ENCODE assay signal across 12 cellular contexts in genomic region chr15:58777107-58777506, GRCh38.
DNase-seq lines count a peak whose midpoint lies in the region; ATAC-seq and TF ChIP-seq lines count a peak whose summit lies in the region.
"Had no signal": no experiment of that assay in that cellular context is flagged by ENCODE, and none has a peak within 500 bp of the region (broad histone marks: within the 10 kb centered on the region; RNA-seq: fewer than 3 reads in every experiment).

No MANE protein-coding gene starts in this region.

- CTCF ChIA-PET in RWPE1 (lab: Yijun Ruan, JAX) = interaction anchor here (0.6 kb wide), 1 partner anchor 542 kb away, joined by 4 read pairs; no protein-coding TSS in a partner anchor

- peak; percentile 56 for ATAC-seq in GM18505 (IDR thresholded peaks at IDR 0.05; ENCODE audit: unreplicated experiment)
- peak; percentile 68 for ATAC-seq in GM21423 (IDR thresholded peaks at IDR 0.05; ENCODE audit: unreplicated experiment)
- ATAC-seq in HG03354 (IDR thresholded peaks at IDR 0.05; ENCODE audit: poor library complexity, severe bottlenecking, unreplicated experiment) = peak; percentile 73
- peak; percentile 34 to 55 for ATAC-seq in stimulated activated naive B cell treated with anti-CD40 and anti-IgM and Interleukin-4, amounts not matched to agents 10 μg/mL and 1 μg/mL and 100 μg/mL, for 72 hours (replicated peaks)

- H3K9me3 Mint-ChIP-seq in stimulated activated naive B cell treated with anti-CD40 and anti-IgM and Interleukin-4, amounts not matched to agents 10 μg/mL and 1 μg/mL and 100 μg/mL, for 72 hours = no peaks in the 10 kb centered on the region
- H3K9me3 Mint-ChIP-seq: stimulated activated naive CD8-positive, alpha-beta T cell treated with anti-CD3 and anti-CD28 coated beads, Interleukin-15, Interleukin-2, amounts not matched to agents 100 ng/mL and 50 ng/mL, for 24 hours had no signal

- H3K27ac Mint-ChIP-seq in stimulated activated naive B cell treated with anti-CD40 and anti-IgM and Interleukin-4, amounts not matched to agents 10 μg/mL and 1 μg/mL and 100 μg/mL, for 72 hours = peak overlapping the region; percentile 16
- H3K27ac Mint-ChIP-seq: stimulated activated naive CD8-positive, alpha-beta T cell treated with anti-CD3 and anti-CD28 coated beads, Interleukin-15, Interleukin-2, amounts not matched to agents 100 ng/mL and 50 ng/mL, for 24 hours had no signal

- POLR2A ChIA-PET in RWPE1 (lab: Yijun Ruan, JAX; ENCODE audit: low non-redundant PET) = no interaction called here

- H3K4me3 Mint-ChIP-seq in stimulated activated naive B cell treated with anti-CD40 and anti-IgM and Interleukin-4, amounts not matched to agents 10 μg/mL and 1 μg/mL and 100 μg/mL, for 72 hours = peak overlapping the region in 1 of 2 donors; percentile 2
- H3K4me3 Mint-ChIP-seq: stimulated activated naive CD8-positive, alpha-beta T cell treated with anti-CD3 and anti-CD28 coated beads, Interleukin-15, Interleukin-2, amounts not matched to agents 100 ng/mL and 50 ng/mL, for 24 hours had no signal

- no peak for TF ChIP-seq CTCF in RWPE1 (conservative IDR thresholded peaks at IDR 0.05; ENCODE audit: low read depth)

- TF ChIP-seq POLR2A in GM18505 (IDR thresholded peaks at IDR 0.05; ENCODE audit: borderline replicate concordance, extremely low read depth, insufficient read depth, insufficient read length) = no peak

- DNase-seq in stimulated activated naive B cell treated with anti-CD40 and anti-IgM and Interleukin-4, amounts not matched to agents 10 μg/mL and 1 μg/mL and 100 μg/mL, for 72 hours = no peak
- no peak for DNase-seq in activated CD8-positive, alpha-beta memory T cell treated with anti-CD3 and anti-CD28 coated beads, Interleukin-2, amount 50 U/mL, for 4 hours
- no peak for DNase-seq in stimulated activated CD4-positive, alpha-beta T cell treated with anti-CD3 and anti-CD28 coated beads, Interleukin-2, amount 100 ng/mL, for 24 hours
- DNase-seq in RWPE1 (ENCODE audit: low spot score) = no peak
- DNase-seq: activated CD4-positive, alpha-beta T cell treated with anti-CD3 and anti-CD28 coated beads, Interleukin-2, amount 50 U/mL, for 4 hours; SIG-M5 had no signal

- H3K36me3 Mint-ChIP-seq in stimulated activated naive B cell treated with anti-CD40 and anti-IgM and Interleukin-4, amounts not matched to agents 10 μg/mL and 1 μg/mL and 100 μg/mL, for 72 hours = no peaks in the 10 kb centered on the region

- no peaks in the 10 kb centered on the region for H3K27me3 Mint-ChIP-seq in stimulated activated naive B cell treated with anti-CD40 and anti-IgM and Interleukin-4, amounts not matched to agents 10 μg/mL and 1 μg/mL and 100 μg/mL, for 72 hours
- H3K27me3 Mint-ChIP-seq: stimulated activated naive CD8-positive, alpha-beta T cell treated with anti-CD3 and anti-CD28 coated beads, Interleukin-15, Interleukin-2, amounts not matched to agents 100 ng/mL and 50 ng/mL, for 24 hours had no signal

- peaks cover 0 to 8% of the 10 kb centered on the region in 2 donors for H3K4me1 Mint-ChIP-seq in stimulated activated naive B cell treated with anti-CD40 and anti-IgM and Interleukin-4, amounts not matched to agents 10 μg/mL and 1 μg/mL and 100 μg/mL, for 72 hours

- H3K27ac ChIP-seq in RWPE1 = no peak overlapping the region
- H3K27ac ChIP-seq: C4-2B, HL-60 had no signal
